Comparison of ENCODE assay signal across 1 cellular context in the genomic region with DNA sequence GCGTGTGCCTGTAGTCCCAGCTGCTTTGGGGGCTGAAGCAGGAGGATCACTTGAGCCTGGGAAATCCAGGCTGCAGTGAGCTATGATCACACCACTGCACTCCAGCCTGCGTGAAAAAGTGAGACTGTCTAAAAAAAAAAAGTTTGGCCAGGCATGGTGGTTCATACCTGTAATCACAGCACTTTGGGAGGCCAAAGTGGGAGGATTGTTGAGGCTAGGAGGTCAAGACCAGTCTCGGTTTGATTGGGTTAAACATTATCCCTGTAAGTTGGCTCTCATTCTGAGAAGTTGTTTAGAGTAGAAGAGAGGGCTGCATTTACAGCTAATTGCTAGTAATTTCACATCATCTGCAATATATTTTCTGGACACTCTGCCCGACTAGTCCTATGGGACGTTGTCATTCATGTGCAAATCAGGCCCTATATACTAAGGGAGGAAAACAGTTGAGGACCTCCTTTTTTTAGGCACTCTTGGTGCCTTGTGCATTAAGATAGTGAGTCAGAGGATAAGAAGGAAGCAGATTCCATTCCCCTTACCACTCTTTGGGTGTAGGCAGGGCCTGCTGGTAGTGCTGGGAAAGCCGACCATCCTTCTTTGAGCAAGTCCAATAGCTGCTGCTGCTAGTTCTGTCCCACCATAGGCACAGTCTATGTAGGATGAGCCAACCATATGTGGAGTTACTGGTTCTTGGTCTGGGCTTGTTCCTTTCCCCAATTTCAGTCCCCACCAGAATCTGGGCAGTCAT.
TF ChIP-seq lines count a peak whose summit lies in the region.

No MANE protein-coding gene starts in this region.

TF ChIP-seq in GM23338, 12 proteins besides CTCF, POLR2A, EP300 and RAD21 (continued from another document):
- TF ChIP-seq ZNF331 (CRISPR knock-in tag; IDR thresholded peaks at IDR 0.05; ENCODE audit: low read depth) (no peak), EZH2phosphoT487 (IDR thresholded peaks at IDR 0.05; ENCODE audit: unreplicated experiment) (no peak), POLR2AphosphoS5 (IDR thresholded peaks at IDR 0.05; ENCODE audit: low read depth) (no peak)
